In genomic region chr1:206050655-206051235, GRCh38 we compare ENCODE assay signal across 10 cellular contexts. TPM values are rescaled to one million over a fixed set of nuclear protein-coding genes. Genes with fewer than 3 reads are reported as not detected.
DNase-seq lines count a peak whose midpoint lies in the region; ATAC-seq and TF ChIP-seq lines count a peak whose summit lies in the region.
"Had no signal": no experiment of that assay in that cellular context is flagged by ENCODE, and none has a peak within 500 bp of the region (broad histone marks: within the 10 kb centered on the region; RNA-seq: fewer than 3 reads in every experiment).

No MANE protein-coding gene starts in this region.

- H3K4me3 Mint-ChIP-seq in mesothelial cell of epicardium (no peak overlapping the region), chondrocyte (ENCODE audit: unreplicated experiment) (no peak overlapping the region)

- H3K4me1 Mint-ChIP-seq in mesothelial cell of epicardium (no peaks in the 10 kb centered on the region), chondrocyte (ENCODE audit: low read depth) (no peaks in the 10 kb centered on the region)

- H3K14ac ChIP-seq in trophoblast cell (ENCODE audit: low read length), result no peak overlapping the region

- DNase-seq in GM10266 (ENCODE audit: extremely low spot score), result peak; percentile 47
- peak; percentile 58 for DNase-seq in Karpas-422
- DNase-seq in activated CD8-positive, alpha-beta memory T cell treated with anti-CD3 and anti-CD28 coated beads, Interleukin-2, amount 50 U/mL, for 48 hours, result peak; percentile 66
- DNase-seq in trophoblast cell, result peak; percentile 34 to 37
- no peak for DNase-seq in mesothelial cell of epicardium (ENCODE audit: low spot score in 2 of 2, unreplicated experiment in 2 of 2)
- DNase-seq in NCI-H2171 (lab: John Stamatoyannopoulos, UW), result no peak
- no peak for DNase-seq in chondrocyte (ENCODE audit: low spot score)

- H3K27ac Mint-ChIP-seq in mesothelial cell of epicardium (no peak overlapping the region), chondrocyte (ENCODE audit: unreplicated experiment) (no peak overlapping the region)

- H3K36me3 ChIP-seq in Karpas-422 (ENCODE audit: insufficient read depth, low read length) (no peaks in the 10 kb centered on the region), trophoblast cell (ENCODE audit: control insufficient read depth in 1 of 2, insufficient read depth in 2 of 2, low read length in 2 of 2) (no peaks in the 10 kb centered on the region)

- H3K27me3 Mint-ChIP-seq in mesothelial cell of epicardium (ENCODE audit: low read depth) (peaks cover 3% of the 10 kb centered on the region), chondrocyte (ENCODE audit: low read depth) (peaks cover 9% of the 10 kb centered on the region)

- no peak overlapping the region for H2BK12ac ChIP-seq in trophoblast cell (ENCODE audit: low read length)

- ATAC-seq in GM21576 (IDR thresholded peaks at IDR 0.05; ENCODE audit: unreplicated experiment), result peak; percentile 75

- H3K4me3 ChIP-seq in Karpas-422 (ENCODE audit: low read length), result no peak overlapping the region
- no peak overlapping the region for H3K4me3 ChIP-seq in trophoblast cell (ENCODE audit: low read depth, low read length)

- H3K4me1 ChIP-seq in Karpas-422 (ENCODE audit: low read length) (peaks cover 11% of the 10 kb centered on the region), trophoblast cell (ENCODE audit: control insufficient read depth in 1 of 2, insufficient read depth in 2 of 2, low read length in 2 of 2) (peaks cover 0 to under 1% of the 10 kb centered on the region in 2 experiments)

- no peaks in the 10 kb centered on the region for H4K20me1 ChIP-seq in Karpas-422 (ENCODE audit: insufficient read depth, low read depth, low read length)

- H3K4me2 ChIP-seq in Karpas-422 (ENCODE audit: low read depth, low read length, poor library complexity, severe bottlenecking) (no peak overlapping the region), trophoblast cell (ENCODE audit: low read length) (no peak overlapping the region)

- no peaks in the 10 kb centered on the region for H3K36me3 Mint-ChIP-seq in mesothelial cell of epicardium
- no peaks in the 10 kb centered on the region for H3K36me3 Mint-ChIP-seq in chondrocyte (ENCODE audit: low read depth)

- H2AK5ac ChIP-seq in trophoblast cell (ENCODE audit: low read length), result no peak overlapping the region

- H4K8ac ChIP-seq in trophoblast cell (ENCODE audit: low read depth, low read length), result no peak overlapping the region

- H3K27ac ChIP-seq in Karpas-422 (ENCODE audit: low read length), result no peak overlapping the region
- H3K27ac ChIP-seq in trophoblast cell (ENCODE audit: low read depth, low read length), result no peak overlapping the region

- H3K9me3 ChIP-seq in Karpas-422 (ENCODE audit: low read length) (no peaks in the 10 kb centered on the region), trophoblast cell (ENCODE audit: insufficient read depth, low read depth, low read length) (peaks cover 2% of the 10 kb centered on the region)

- no peaks in the 10 kb centered on the region for H3K9me2 ChIP-seq in Karpas-422 (replicated peaks; ENCODE audit: insufficient read depth, low read length)

- H2BK5ac ChIP-seq in trophoblast cell (ENCODE audit: low read depth, low read length, poor library complexity), result no peak overlapping the region

- H2BK120ac ChIP-seq in trophoblast cell (ENCODE audit: insufficient read depth, low read length, poor library complexity), result no peak overlapping the region

- H4K12ac ChIP-seq in trophoblast cell (ENCODE audit: low read depth, low read length), result no peak overlapping the region

- H3K4ac ChIP-seq in trophoblast cell (ENCODE audit: low read depth, low read length), result no peak overlapping the region

- H3K79me1 ChIP-seq in trophoblast cell (ENCODE audit: low read length), result no peaks in the 10 kb centered on the region

- H3K27me3 ChIP-seq in Karpas-422 (ENCODE audit: low read length) (0 out of 2 replicates have a peak, but pooled peaks cover 2% of the 10 kb centered on the region), trophoblast cell (ENCODE audit: insufficient read depth, low read length) (no peaks in the 10 kb centered on the region)

- no peak overlapping the region for H3K23ac ChIP-seq in trophoblast cell (ENCODE audit: low read length)

- no peak overlapping the region for H3K18ac ChIP-seq in trophoblast cell (ENCODE audit: low read length)

- H4K91ac ChIP-seq in trophoblast cell (ENCODE audit: low read depth, low read length), result no peak overlapping the region

- no CpG with 5 or more reads among the region's 6 CpGs for WGBS in trophoblast cell (ENCODE audit: extremely low coverage, insufficient coverage, insufficient read length)

- H3K79me2 ChIP-seq in Karpas-422 (ENCODE audit: low read length) (no peaks in the 10 kb centered on the region), trophoblast cell (ENCODE audit: control insufficient read depth, insufficient read depth, low read length, poor library complexity) (no peaks in the 10 kb centered on the region)

- no peak for TF ChIP-seq CTCF in GM10266 (IDR thresholded peaks at IDR 0.05; ENCODE audit: control insufficient read depth, insufficient read depth, low read depth, missing control alignments)
- no peak for TF ChIP-seq CTCF in mesothelial cell of epicardium (IDR thresholded peaks at IDR 0.05; ENCODE audit: unreplicated experiment)
- TF ChIP-seq CTCF in chondrocyte (IDR thresholded peaks at IDR 0.05), result no peak

- H3K9me3 Mint-ChIP-seq in mesothelial cell of epicardium (no peaks in the 10 kb centered on the region), chondrocyte (ENCODE audit: low read depth) (no peaks in the 10 kb centered on the region)

- H3K9ac ChIP-seq in Karpas-422 (ENCODE audit: low read length) (no peak overlapping the region), trophoblast cell (ENCODE audit: low read length) (no peak overlapping the region)

- H2AFZ ChIP-seq in Karpas-422 (ENCODE audit: low read length) (no peak overlapping the region), trophoblast cell (ENCODE audit: insufficient read depth, low read length, poor library complexity) (no peak overlapping the region)

RNA-seq across cellular contexts. Expression of gene RHEX, which starts 2.2 kb away (rescaled TPM):
- not detected in 2 replicates for total RNA-seq in Karpas-422 (2014; rRNA removed; shearing (Covaris generic); ENCODE audit: low replicate concordance)
- not detected in 2 replicates for polyA plus RNA-seq in trophoblast cell (2013)
- total RNA-seq in mesothelial cell of epicardium (not detected in 3 replicates), chondrocyte (not detected in 3 replicates)
- total RNA-seq: endothelial cell of umbilical vein, H1 had no signal
- polyA plus RNA-seq: endothelial cell of umbilical vein, H1 had no signal

RNA-seq across cellular contexts. Expression of gene CTSE, which starts 27.1 kb away (rescaled TPM):
- total RNA-seq in Karpas-422 (2014; rRNA removed; shearing (Covaris generic); ENCODE audit: low replicate concordance), result not detected in 2 replicates
- 0.73 and 0.93 TPM in 2 replicates for polyA plus RNA-seq in trophoblast cell (2013)
- total RNA-seq in mesothelial cell of epicardium (0.16 TPM in 1 of 3 replicates, not detected in the others), chondrocyte (not detected in 3 replicates)
- total RNA-seq: endothelial cell of umbilical vein, H1 had no signal

RNA-seq across cellular contexts. Expression of gene RAB7B, which starts 47.5 kb away (rescaled TPM):
- total RNA-seq in Karpas-422 (2014; rRNA removed; shearing (Covaris generic); ENCODE audit: low replicate concordance), result not detected in 2 replicates
- 2.4 and 2.6 TPM in 2 replicates for polyA plus RNA-seq in trophoblast cell (2013)
- total RNA-seq in mesothelial cell of epicardium, result 1.3 to 1.5 TPM (median 1.4 TPM) in 3 replicates
- 3.5 to 4.5 TPM (median 4.4 TPM) in 3 replicates for total RNA-seq in chondrocyte
- total RNA-seq: endothelial cell of umbilical vein, H1 had no signal

Comparison
In these comparisons a context has a peak if more than half of its experiments do, and no peak if none do; other contexts are left out.
1. DNase-seq: peak in GM10266 (single experiment), Karpas-422 (single experiment), activated CD8-positive, alpha-beta memory T cell treated with anti-CD3 and anti-CD28 coated beads, Interleukin-2, amount 50 U/mL, for 48 hours (single experiment) and trophoblast cell (2 of 2); none in mesothelial cell of epicardium (0 of 2), NCI-H2171 (single experiment) and chondrocyte (single experiment).